Comparison of ENCODE assay signal across 36 cellular contexts in genomic region chr9:118426772-118427171, GRCh38.
DNase-seq lines count a peak whose midpoint lies in the region; ATAC-seq, FAIRE-seq and TF ChIP-seq lines count a peak whose summit lies in the region.
"Had no signal": no experiment of that assay in that cellular context is flagged by ENCODE, and none has a peak within 500 bp of the region (broad histone marks: within the 10 kb centered on the region; RNA-seq: fewer than 3 reads in every experiment).

No MANE protein-coding gene starts in this region.

- POLR2A ChIA-PET in HepG2 (lab: Yijun Ruan, JAX) = no interaction called here
- POLR2A ChIA-PET in A549 (lab: Yijun Ruan, JAX) = no interaction called here
- POLR2A ChIA-PET in IMR-90 (lab: Charles Lee; ENCODE audit: unreplicated experiment) = no interaction called here
- POLR2A ChIA-PET in K562 (lab: Yijun Ruan, JAX) = no interaction called here

- no peak overlapping the region for H3K4me3 Mint-ChIP-seq in natural killer cell
- H3K4me3 Mint-ChIP-seq: B cell; CD14-positive monocyte; CD4-positive, alpha-beta memory T cell; CD4-positive, alpha-beta T cell; CD4-positive, CD25-positive, alpha-beta regulatory T cell; CD8-positive, alpha-beta memory T cell; CD8-positive, alpha-beta T cell had no signal

- no peak overlapping the region for H3K56ac ChIP-seq in IMR-90 (ENCODE audit: extremely low read depth, insufficient read depth, low read length)

- H4K20me1 ChIP-seq in HepG2 (ENCODE audit: insufficient read depth, low read length) (no peaks in the 10 kb centered on the region), IMR-90 (ENCODE audit: insufficient read depth, low read length) (no peaks in the 10 kb centered on the region), K562 (replicated peaks; ENCODE audit: control insufficient read depth, insufficient read depth, low read length) (no peaks in the 10 kb centered on the region)
- H4K20me1 ChIP-seq: BLaER1; BLaER1 treated with 17β-estradiol and CSF1 and Interleukin-3, amounts not matched to agents 10 nM and 100 nM had no signal

- H2BK120ac ChIP-seq in IMR-90 (ENCODE audit: low read depth, low read length) = no peak overlapping the region

- CTCF ChIA-PET in HepG2 (lab: Yijun Ruan, JAX; ENCODE audit: low intra/inter-chr PET ratio, low total read pairs) (no interaction called here), A549 (lab: Yijun Ruan, JAX) (no interaction called here), IMR-90 (lab: Yijun Ruan, JAX) (no interaction called here), K562 (lab: Yijun Ruan, JAX; ENCODE audit: low intra/inter-chr PET ratio) (no interaction called here)

- dilution Hi-C loops in IMR-90 (cut with HindIII; ENCODE audit: low sequenced_read_pairs, unreplicated experiment) = no loop called here

- no peak overlapping the region for H3K18ac ChIP-seq in IMR-90 (ENCODE audit: low read depth, low read length)

- in situ Hi-C loops in HepG2 (cut with HindIII; ENCODE audit: extremely low pct_ligation_motif_present, low pct_unique_long_range_greater_than_20kb) (no loop called here), IMR-90 (cut with MboI; ENCODE audit: low sequenced_read_pairs) (no loop called here), K562 (cut with MboI) (no loop called here)

- intact Hi-C loops in HepG2 (cut with micrococcal nuclease; ENCODE audit: unreplicated experiment) (no loop called here), right lobe of liver (cut with DNase I) (no loop called here), IMR-90 (cut with micrococcal nuclease) (no loop called here), K562 (cut with micrococcal nuclease) (no loop called here), natural killer cell (cut with micrococcal nuclease) (no loop called here)

- TF ChIP-seq RAD21 in HepG2 (CRISPR knock-in tag; IDR thresholded peaks at IDR 0.05) (no peak), A549 (conservative IDR thresholded peaks at IDR 0.05 in 1 of 2, IDR thresholded peaks at IDR 0.05 in 1 of 2) (no peak), IMR-90 (IDR thresholded peaks at IDR 0.05; ENCODE audit: low read length) (no peak), K562 (CRISPR knock-in tag; conservative IDR thresholded peaks at IDR 0.05 in 1 of 2, IDR thresholded peaks at IDR 0.05 in 1 of 2) (no peak)

- H3K27ac Mint-ChIP-seq in natural killer cell = no peak overlapping the region
- H3K27ac Mint-ChIP-seq: B cell; CD14-positive monocyte; CD4-positive, alpha-beta memory T cell; CD4-positive, alpha-beta T cell; CD4-positive, CD25-positive, alpha-beta regulatory T cell; CD8-positive, alpha-beta memory T cell; CD8-positive, alpha-beta T cell had no signal

- no peaks in the 10 kb centered on the region for H3K4me1 Mint-ChIP-seq in natural killer cell
- H3K4me1 Mint-ChIP-seq: B cell; CD14-positive monocyte; CD4-positive, alpha-beta memory T cell; CD4-positive, CD25-positive, alpha-beta regulatory T cell; CD8-positive, alpha-beta memory T cell had no signal

- no peak overlapping the region for H3K14ac ChIP-seq in IMR-90 (replicated peaks; ENCODE audit: low read depth, low read length)

- H3K4me1 ChIP-seq in HepG2 (ENCODE audit: insufficient read depth, low read length) (no peaks in the 10 kb centered on the region), right lobe of liver (no peaks in the 10 kb centered on the region), A549 (no peaks in the 10 kb centered on the region), IMR-90 (ENCODE audit: control insufficient read depth, insufficient read depth, low read length) (no peaks in the 10 kb centered on the region), K562 (replicated peaks in 1 of 2; ENCODE audit: control insufficient read depth in 2 of 2, insufficient read depth in 2 of 2, low read length in 2 of 2) (no peaks in the 10 kb centered on the region)
- H3K4me1 ChIP-seq: BE2C; BLaER1; BLaER1 treated with 17β-estradiol and CSF1 and Interleukin-3, amounts not matched to agents 10 nM and 100 nM; Caco-2 had no signal

- H3K79me2 ChIP-seq in HepG2 (ENCODE audit: insufficient read depth, low read length) = no peaks in the 10 kb centered on the region
- H3K79me2 ChIP-seq in K562 (ENCODE audit: control insufficient read depth, insufficient read depth, low read length) = no peaks in the 10 kb centered on the region

- no TSS peak for BruUV-seq in HepG2 (replicated peaks; lab: Mats Ljungman, UMichigan)
- no TSS peak for BruUV-seq in IMR-90 (replicated peaks; lab: Mats Ljungman, UMichigan)
- no TSS peak for BruUV-seq in K562 (replicated peaks; lab: Mats Ljungman, UMichigan)

- no peak overlapping the region for H3K4ac ChIP-seq in IMR-90 (ENCODE audit: low read depth, low read length)

- no peak overlapping the region for H2AK9ac ChIP-seq in IMR-90 (replicated peaks; ENCODE audit: low read depth, low read length, poor library complexity)

- ATAC-seq in HepG2 (no peak), right lobe of liver (no peak), A549 (no peak), IMR-90 (ENCODE audit: low read depth) (no peak), K562 (no peak), natural killer cell (no peak), GM19463 (IDR thresholded peaks at IDR 0.05; ENCODE audit: unreplicated experiment) (no peak)
- ATAC-seq: CD8-positive, alpha-beta T cell had no signal

- TF ChIP-seq POLR2A in HepG2 (IDR thresholded peaks at IDR 0.05; ENCODE audit: insufficient read depth in 1 of 2, low read depth in 2 of 2, low read length in 2 of 2) (no peak), right lobe of liver (IDR thresholded peaks at IDR 0.05) (no peak), A549 (IDR thresholded peaks at IDR 0.05; ENCODE audit: low read length) (no peak), IMR-90 (IDR thresholded peaks at IDR 0.05; ENCODE audit: low read depth, low read length) (no peak), K562 (conservative IDR thresholded peaks at IDR 0.05) (no peak)

- H4K8ac ChIP-seq in IMR-90 (ENCODE audit: low read depth in 2 of 2, low read length in 2 of 2) = no peak overlapping the region

- no peak overlapping the region for H2AK5ac ChIP-seq in IMR-90 (ENCODE audit: low read depth, low read length)

- no peak overlapping the region for H3K23ac ChIP-seq in IMR-90 (ENCODE audit: low read depth, low read length)

- no peak overlapping the region for H4K91ac ChIP-seq in IMR-90 (ENCODE audit: insufficient read depth, low read depth, low read length)

- H4K5ac ChIP-seq in IMR-90 (ENCODE audit: low read depth, low read length) = no peak overlapping the region

- DNase-seq in HepG2 (ENCODE audit: low spot score) (no peak), right lobe of liver (no peak), A549 (ENCODE audit: low read depth in 1 of 2, low spot score in 1 of 2) (no peak), IMR-90 (no peak), K562 (ENCODE audit: extremely low read depth in 1 of 4, low spot score in 3 of 4) (no peak), natural killer cell (no peak), NCI-H226 (no peak)
- DNase-seq: 8988T; ACHN; AML-193; BE2C; C1 segment of cervical spinal cord; Caco-2; Calu3; CD4-positive, alpha-beta memory T cell; CD4-positive, alpha-beta T cell; CD4-positive, CD25-positive, alpha-beta regulatory T cell; CD8-positive, alpha-beta memory T cell; CD8-positive, alpha-beta T cell; COR-L47; DMS 273 treated with DMSO at 0.1 percent for 48 hours; DMS153; DMS53; DMS79; DMS79 treated with DMSO at 0.1 percent for 48 hours; DND-41; EL had no signal

- no peaks in the 10 kb centered on the region for H3K27me3 Mint-ChIP-seq in natural killer cell (ENCODE audit: low read depth in 2 of 2)
- H3K27me3 Mint-ChIP-seq: B cell; CD4-positive, alpha-beta memory T cell; CD4-positive, alpha-beta T cell; CD4-positive, CD25-positive, alpha-beta regulatory T cell; CD8-positive, alpha-beta memory T cell had no signal

- H3K9me3 Mint-ChIP-seq in natural killer cell = peaks cover 4 to 5% of the 10 kb centered on the region in 2 donors
- H3K9me3 Mint-ChIP-seq: CD4-positive, alpha-beta T cell had no signal

- peaks cover 64% of the 10 kb centered on the region for H3K9me3 ChIP-seq in HepG2 (ENCODE audit: low read length)
- no peaks in the 10 kb centered on the region for H3K9me3 ChIP-seq in right lobe of liver
- H3K9me3 ChIP-seq in A549 = no peaks in the 10 kb centered on the region
- H3K9me3 ChIP-seq in IMR-90 (ENCODE audit: control insufficient read depth, insufficient read depth, low read length) = peaks cover 4% of the 10 kb centered on the region
- H3K9me3 ChIP-seq in K562 (replicated peaks; ENCODE audit: control insufficient read depth, insufficient read depth, low read depth, low read length) = 0 out of 2 replicates have a peak, but pooled peaks cover 3% of the 10 kb centered on the region
- H3K9me3 ChIP-seq: BE2C, BLaER1, Caco-2 had no signal

- H3K4me2 ChIP-seq in HepG2 (ENCODE audit: low read depth, low read length) = no peak overlapping the region
- H3K4me2 ChIP-seq in A549 = no peak overlapping the region
- no peak overlapping the region for H3K4me2 ChIP-seq in IMR-90 (ENCODE audit: low read depth, low read length)
- H3K4me2 ChIP-seq in K562 (ENCODE audit: insufficient read depth, low read length) = no peak overlapping the region
- H3K4me2 ChIP-seq: BLaER1; BLaER1 treated with 17β-estradiol and CSF1 and Interleukin-3, amounts not matched to agents 10 nM and 100 nM had no signal

- H3K9me1 ChIP-seq in IMR-90 (ENCODE audit: insufficient read depth, low read length) = no peaks in the 10 kb centered on the region
- H3K9me1 ChIP-seq in K562 (ENCODE audit: control insufficient read depth, insufficient read depth, low read length) = no peaks in the 10 kb centered on the region

- H3K36me3 Mint-ChIP-seq in natural killer cell = no peaks in the 10 kb centered on the region
- H3K36me3 Mint-ChIP-seq: CD14-positive monocyte; CD4-positive, alpha-beta memory T cell; CD4-positive, CD25-positive, alpha-beta regulatory T cell; CD8-positive, alpha-beta memory T cell; CD8-positive, alpha-beta T cell had no signal

- no peak overlapping the region for H3K27ac ChIP-seq in HepG2 (ENCODE audit: extremely low read length, insufficient read depth, low read length)
- no peak overlapping the region for H3K27ac ChIP-seq in right lobe of liver
- no peak overlapping the region for H3K27ac ChIP-seq in A549
- H3K27ac ChIP-seq in IMR-90 (ENCODE audit: insufficient read depth, low read length) = no peak overlapping the region
- H3K27ac ChIP-seq in K562 (ENCODE audit: extremely low read depth, low read depth, low read length) = no peak overlapping the region
- H3K27ac ChIP-seq: 22Rv1; BLaER1; BLaER1 treated with 17β-estradiol and CSF1 and Interleukin-3, amounts not matched to agents 10 nM and 100 nM; C4-2B had no signal

- no peaks in the 10 kb centered on the region for H3K36me3 ChIP-seq in HepG2 (replicated peaks in 1 of 2; ENCODE audit: control insufficient read depth in 1 of 2, insufficient read depth in 2 of 2, low read length in 2 of 2)
- no peaks in the 10 kb centered on the region for H3K36me3 ChIP-seq in right lobe of liver
- no peaks in the 10 kb centered on the region for H3K36me3 ChIP-seq in IMR-90 (ENCODE audit: control insufficient read depth, insufficient read depth, low read length)
- H3K36me3 ChIP-seq in K562 (ENCODE audit: control insufficient read depth, insufficient read depth, low read length) = no peaks in the 10 kb centered on the region
- H3K36me3 ChIP-seq: BE2C; BLaER1; BLaER1 treated with 17β-estradiol and CSF1 and Interleukin-3, amounts not matched to agents 10 nM and 100 nM had no signal

- H3K9ac ChIP-seq in HepG2 (ENCODE audit: insufficient read depth, low read depth, low read length) (no peak overlapping the region), IMR-90 (ENCODE audit: low read depth, low read length) (no peak overlapping the region), K562 (ENCODE audit: insufficient read depth in 1 of 2, low read depth in 2 of 2, low read length in 2 of 2) (no peak overlapping the region)
- H3K9ac ChIP-seq: BLaER1; BLaER1 treated with 17β-estradiol and CSF1 and Interleukin-3, amounts not matched to agents 10 nM and 100 nM had no signal

- no peak overlapping the region for H2BK20ac ChIP-seq in IMR-90 (ENCODE audit: low read depth, low read length)

- 0% methylated on average over 1 of the region's 1 CpG for WGBS in HepG2 (ENCODE audit: low lambda C conversion rate)
- 65% methylated on average over 1 of the region's 1 CpG for WGBS in right lobe of liver (ENCODE audit: insufficient coverage, low coverage, low lambda C conversion rate, missing lambda C conversion rate)
- 36% methylated on average over 1 of the region's 1 CpG for WGBS in A549 (ENCODE audit: missing lambda C conversion rate)
- WGBS in IMR-90 (ENCODE audit: extremely low coverage in 2 of 2, insufficient read length in 1 of 2), 2 experiments = no CpG with 5 or more reads among the region's 1 CpG
- WGBS in K562 (ENCODE audit: insufficient coverage, low coverage, missing lambda C conversion rate) = 0% methylated on average over 1 of the region's 1 CpG

- no peak for TF ChIP-seq CTCF in HepG2 (CRISPR knock-in tag; IDR thresholded peaks at IDR 0.05)
- TF ChIP-seq CTCF in right lobe of liver (IDR thresholded peaks at IDR 0.05) = no peak
- TF ChIP-seq CTCF in A549 (IDR thresholded peaks at IDR 0.05) = no peak
- no peak for TF ChIP-seq CTCF in IMR-90 (conservative IDR thresholded peaks at IDR 0.05; ENCODE audit: low read depth, low read length)
- no peak for TF ChIP-seq CTCF in K562 (IDR thresholded peaks at IDR 0.05 in 2 of 3, conservative IDR thresholded peaks at IDR 0.05 in 1 of 3; ENCODE audit: insufficient read depth in 2 of 3, low read depth in 1 of 3, low read length in 3 of 3)
- no peak for TF ChIP-seq CTCF in natural killer cell (IDR thresholded peaks at IDR 0.05)

- no peak overlapping the region for H2BK5ac ChIP-seq in IMR-90 (ENCODE audit: low read depth, low read length, poor library complexity, severe bottlenecking)

- H2AFZ ChIP-seq in HepG2 (ENCODE audit: low read length) (no peak overlapping the region), IMR-90 (replicated peaks; ENCODE audit: low read length, poor library complexity) (no peak overlapping the region), K562 (ENCODE audit: low read depth, low read length) (no peak overlapping the region)

- TF ChIP-seq EP300 in HepG2 (IDR thresholded peaks at IDR 0.05; ENCODE audit: low read depth in 2 of 2, low read length in 2 of 2) (no peak), HepG2 (CRISPR knock-in tag; IDR thresholded peaks at IDR 0.05; ENCODE audit: borderline replicate concordance) (no peak), A549 (IDR thresholded peaks at IDR 0.05) (no peak), K562 (IDR thresholded peaks at IDR 0.05; ENCODE audit: low read length) (no peak)

- no peaks in the 10 kb centered on the region for H3K27me3 ChIP-seq in HepG2 (ENCODE audit: control insufficient read depth in 1 of 2, insufficient read depth in 2 of 2, low read length in 2 of 2)
- H3K27me3 ChIP-seq in right lobe of liver = no peaks in the 10 kb centered on the region
- H3K27me3 ChIP-seq in IMR-90 (ENCODE audit: control insufficient read depth, insufficient read depth, low read length) = no peaks in the 10 kb centered on the region
- H3K27me3 ChIP-seq in K562 (ENCODE audit: control insufficient read depth in 2 of 2, insufficient read depth in 2 of 2, low read length in 2 of 2) = no peaks in the 10 kb centered on the region
- H3K27me3 ChIP-seq: BE2C; BLaER1; BLaER1 treated with 17β-estradiol and CSF1 and Interleukin-3, amounts not matched to agents 10 nM and 100 nM had no signal

- H3K79me1 ChIP-seq in IMR-90 (ENCODE audit: low read depth in 1 of 2, low read length in 2 of 2) = no peaks in the 10 kb centered on the region

- H2BK15ac ChIP-seq in IMR-90 (ENCODE audit: low read depth, low read length) = no peak overlapping the region

- no peak overlapping the region for H3K4me3 ChIP-seq in HepG2 (replicated peaks in 1 of 3; ENCODE audit: insufficient read depth in 1 of 3, low read depth in 2 of 3, low read length in 3 of 3)
- no peak overlapping the region for H3K4me3 ChIP-seq in right lobe of liver
- no peak overlapping the region for H3K4me3 ChIP-seq in A549
- no peak overlapping the region for H3K4me3 ChIP-seq in IMR-90 (ENCODE audit: insufficient read depth, low read depth, low read length)
- no peak overlapping the region for H3K4me3 ChIP-seq in K562
- H3K4me3 ChIP-seq: BLaER1; BLaER1 treated with 17β-estradiol and CSF1 and Interleukin-3, amounts not matched to agents 10 nM and 100 nM had no signal

- no peak for FAIRE-seq in HepG2 (lab: Jason Lieb, UNC)
- FAIRE-seq in A549 (lab: Jason Lieb, UNC) = no peak
- no peak for FAIRE-seq in K562 (lab: Jason Lieb, UNC)
- FAIRE-seq: A204.1, D721Med had no signal

Comparison
In these comparisons a context has a peak if more than half of its experiments do, and no peak if none do; other contexts are left out.
1. Of the 241 proteins assayed by ChIP-seq in both HepG2 and K562: peak only in HepG2: MAFK; only in K562: none; in both: MAFF; in neither: 239.